24 cellular contexts compared by ENCODE assay signal in the genomic region with DNA sequence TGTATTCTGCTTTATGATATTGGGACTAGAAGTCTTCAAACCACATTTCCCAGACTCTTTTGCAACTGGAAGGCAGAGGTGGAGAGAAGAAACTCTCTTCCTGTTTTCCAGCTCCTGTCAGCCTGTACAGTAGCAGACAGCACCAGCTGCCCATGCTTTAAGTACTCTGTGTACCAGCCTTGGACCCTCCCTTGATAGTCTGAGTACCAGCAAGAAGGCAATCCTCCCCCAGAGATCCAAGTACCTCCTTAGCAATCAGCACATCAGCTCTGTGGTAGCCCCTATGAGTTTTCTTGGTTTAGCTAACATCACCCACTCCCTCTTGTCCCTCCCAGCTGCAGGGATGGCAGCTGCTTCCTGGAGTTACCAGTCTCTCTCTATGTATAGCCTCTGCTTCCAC. TPM values are rescaled to one million over a fixed set of nuclear protein-coding genes. Genes with fewer than 3 reads are reported as not detected.
"Had no signal": no experiment of that assay in that cellular context is flagged by ENCODE, and none has a peak within 500 bp of the region (broad histone marks: within the 10 kb centered on the region; RNA-seq: fewer than 3 reads in every experiment).

No MANE protein-coding gene starts in this region.

- DNase-seq: activated CD4-positive, alpha-beta memory T cell treated with anti-CD3 and anti-CD28 coated beads for 36 hours; activated CD4-positive, alpha-beta T cell treated with anti-CD3 and anti-CD28 coated beads, Interleukin-2, amount 10 ng/mL, durations not matched to agents 7 days and 5 days; activated CD4-positive, CD25-positive, alpha-beta regulatory T cell; activated CD8-positive, alpha-beta memory T cell treated with anti-CD3 and anti-CD28 coated beads for 24 hours; activated gamma-delta T cell; activated naive CD4-positive, alpha-beta T cell treated with anti-CD3 and anti-CD28 coated beads for 36 hours; activated T-cell treated with anti-CD3 and anti-CD28 coated beads, Interleukin-2, amount 50 U/mL, for 48 hours; brain microvascular endothelial cell; colonic mucosa; NCI-H1048; NCI-H1417; NCI-H1930; NCI-H2171; NCI-H2227 treated with DMSO at 0.1 percent for 48 hours; NCI-H446 treated with DMSO at 0.1 percent for 48 hours; NCI-H526 treated with DMSO at 0.1 percent for 48 hours; NCI-H82; SIG-M5; T-helper 17 cell; T-helper 9 cell had no signal

- H3K27ac ChIP-seq: brain microvascular endothelial cell, cardiac muscle cell, colonic mucosa, KMS-11, VCaP had no signal

- H3K9ac ChIP-seq: KMS-11 had no signal

- H3K4me1 ChIP-seq: colonic mucosa had no signal

- H3K36me3 ChIP-seq: brain microvascular endothelial cell, cardiac muscle cell, colonic mucosa had no signal

- H3K27me3 ChIP-seq: brain microvascular endothelial cell, colonic mucosa had no signal

- H3K4me2 ChIP-seq: KMS-11 had no signal

- H3K4me3 ChIP-seq: cardiac muscle cell, colonic mucosa had no signal

- H3K9me3 ChIP-seq: colonic mucosa had no signal

- ATAC-seq: T-helper 17 cell had no signal

RNA-seq across cellular contexts. Expression of gene STXBP6, which starts 56.3 kb away (rescaled TPM):
- total RNA-seq: activated CD4-positive, alpha-beta memory T cell treated with anti-CD3 and anti-CD28 coated beads for 36 hours; activated CD4-positive, alpha-beta T cell treated with anti-CD3 and anti-CD28 coated beads, Interleukin-2, amount 10 ng/mL, durations not matched to agents 7 days and 5 days; activated naive CD4-positive, alpha-beta T cell treated with anti-CD3 and anti-CD28 coated beads for 36 hours; activated T-helper 17 cell treated with anti-CD3 and anti-CD28 coated beads, Interleukin-2, amount 50 U/mL, for 72 hours; T-helper 17 cell had no signal
